ENCODE assay signal across 1 cellular context in the genomic region with DNA sequence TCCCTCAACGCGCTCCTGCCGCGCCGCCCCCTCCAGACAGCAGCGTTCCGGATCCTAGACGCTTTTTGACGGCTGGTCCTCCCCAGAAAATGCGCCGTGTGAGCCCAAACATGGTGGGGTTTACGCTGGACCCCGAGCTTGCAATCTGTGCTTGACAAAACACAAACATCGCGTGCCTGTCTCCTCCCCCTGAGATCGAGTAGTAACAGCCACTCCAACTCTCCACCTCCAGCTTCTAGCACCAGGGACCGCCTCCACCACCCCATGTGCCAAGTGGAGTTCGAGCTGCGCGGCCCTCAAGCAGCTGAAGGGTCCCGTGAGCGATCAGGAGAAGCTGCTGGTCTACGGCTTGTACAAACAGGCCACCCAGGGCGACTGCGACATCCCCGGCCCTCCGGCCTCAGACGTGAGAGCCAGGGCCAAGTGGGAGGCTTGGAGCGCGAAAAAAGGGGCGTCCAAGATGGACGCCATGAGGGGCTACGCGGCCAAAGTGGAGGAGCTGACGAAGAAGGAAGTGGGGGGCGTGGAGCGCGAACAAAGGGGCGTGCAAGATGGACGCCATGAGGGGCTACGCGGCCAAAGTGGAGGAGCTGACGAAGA.
TF ChIP-seq lines count a peak whose summit lies in the region.

No MANE protein-coding gene starts in this region.

TF ChIP-seq in liver, 16 proteins besides CTCF, POLR2A, EP300 and RAD21:
- TF ChIP-seq TAF1 (conservative IDR thresholded peaks at IDR 0.05) (no peak), ZBTB33 (IDR thresholded peaks at IDR 0.05) (no peak), EGR1 (IDR thresholded peaks at IDR 0.05; ENCODE audit: low read depth in 2 of 2) (no peak), FOXA1 (IDR thresholded peaks at IDR 0.05) (no peak), NR2F2 (IDR thresholded peaks at IDR 0.05) (no peak), HNF4G (IDR thresholded peaks at IDR 0.05) (no peak), SP1 (IDR thresholded peaks at IDR 0.05) (peak; percentile 28), REST (IDR thresholded peaks at IDR 0.05) (peak; percentile 25), HNF4A (conservative IDR thresholded peaks at IDR 0.05) (no peak), YY1 (IDR thresholded peaks at IDR 0.05) (peak; percentile 39), JUND (IDR thresholded peaks at IDR 0.05) (no peak), FOXA2 (IDR thresholded peaks at IDR 0.05) (no peak), RXRA (IDR thresholded peaks at IDR 0.05) (no peak), GABPA (IDR thresholded peaks at IDR 0.05 in 1 of 2, conservative IDR thresholded peaks at IDR 0.05 in 1 of 2) (no peak), ATF3 (IDR thresholded peaks at IDR 0.05) (no peak)
- TF ChIP-seq, protein P1, sequence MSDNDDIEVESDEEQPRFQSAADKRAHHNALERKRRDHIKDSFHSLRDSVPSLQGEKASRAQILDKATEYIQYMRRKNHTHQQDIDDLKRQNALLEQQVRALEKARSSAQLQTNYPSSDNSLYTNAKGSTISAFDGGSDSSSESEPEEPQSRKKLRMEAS (IDR thresholded peaks at IDR 0.05), result no peak
TF ChIP-seq in liver: peak in this region for 3.
